ENCODE assay signal across 33 cellular contexts in the genomic region with DNA sequence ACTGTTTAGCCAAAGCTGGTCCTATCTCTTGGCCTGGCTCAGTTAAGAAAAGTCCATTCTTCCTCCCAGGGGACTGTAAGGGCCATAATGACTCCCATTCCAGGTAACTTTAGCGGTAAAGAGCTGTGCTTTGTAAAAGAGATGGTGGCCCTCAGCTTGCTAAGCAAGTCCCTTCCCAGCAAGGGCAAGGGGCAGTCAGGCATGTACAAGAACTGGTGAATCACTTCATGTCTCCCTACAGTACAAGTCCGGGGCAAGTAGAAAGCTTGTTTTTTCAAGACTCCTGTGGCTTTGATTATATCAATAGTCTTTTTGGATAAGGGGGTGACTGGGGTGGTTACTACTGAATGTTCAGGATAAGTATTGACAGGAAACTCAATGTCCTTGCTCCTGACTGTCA.
"Had no signal": no experiment of that assay in that cellular context is flagged by ENCODE, and none has a peak within 500 bp of the region (broad histone marks: within the 10 kb centered on the region; RNA-seq: fewer than 3 reads in every experiment).

No MANE protein-coding gene starts in this region.

- ATAC-seq: gastrocnemius medialis; left lung; pancreas; stimulated activated memory B cell treated with anti-CD40 and anti-IgM and Interleukin-4, amounts not matched to agents 10 μg/mL and 1 μg/mL and 100 μg/mL, for 72 hours; stimulated activated naive CD8-positive, alpha-beta T cell treated with anti-CD3 and anti-CD28 coated beads, Interleukin-15, amount 100 ng/mL, for 72 hours; WTC11 had no signal

- H3K27ac ChIP-seq: cardiac muscle cell, coronary artery, dorsolateral prefrontal cortex, gastrocnemius medialis, hepatocyte, left lung, neutrophil, pancreas, prostate gland, sigmoid colon, upper lobe of left lung had no signal

- H3K4me3 ChIP-seq: cardiac muscle cell, coronary artery, dorsolateral prefrontal cortex, gastrocnemius medialis, hepatocyte, left lung, lung, pancreas, prostate gland, sigmoid colon, upper lobe of left lung had no signal

- DNase-seq: activated CD4-positive, alpha-beta memory T cell treated with anti-CD3 and anti-CD28 coated beads, Interleukin-2, amount 10 ng/mL, durations not matched to agents 7 days and 5 days; activated CD4-positive, alpha-beta T cell treated with anti-CD3 and anti-CD28 coated beads for 1 hour; activated CD4-positive, alpha-beta T cell treated with anti-CD3 and anti-CD28 coated beads, Interleukin-2, amount 10 ng/mL, durations not matched to agents 7 days and 5 days; activated CD8-positive, alpha-beta memory T cell treated with anti-CD3 and anti-CD28 coated beads, Interleukin-2, amount 50 U/mL, for 48 hours; activated gamma-delta T cell treated with Interleukin-2 at 50 U/mL for 16 hours; activated naive CD4-positive, alpha-beta T cell treated with anti-CD3 and anti-CD28 coated beads, Interleukin-2, amount 50 U/mL, for 16 hours; activated T-cell treated with anti-CD3 and anti-CD28 coated beads, Interleukin-2, amount 50 U/mL, for 24 hours; amniotic stem cell; cerebellar nuclear complex; dorsolateral prefrontal cortex; effector memory CD4-positive, alpha-beta T cell; erythroblast; gastrocnemius medialis; kidney; left lung; nephron progenitor cell; pancreas; sigmoid colon; small intestine; stimulated activated CD4-positive, alpha-beta T cell treated with anti-CD3 and anti-CD28 coated beads, Interleukin-1b, Interleukin-23, amount 100 ng/mL, for 48 hours; stimulated activated CD4-positive, alpha-beta T cell treated with anti-CD3 and anti-CD28 coated beads, Interleukin-4, amount 100 ng/mL, for 4 hours; stimulated activated CD8-positive, alpha-beta memory T cell treated with anti-CD3 and anti-CD28 coated beads, Interleukin-4, amount 100 ng/mL, for 48 hours; stimulated activated naive CD8-positive, alpha-beta T cell treated with anti-CD3 and anti-CD28 coated beads, Interleukin-15, amount 100 ng/mL, for 72 hours; substantia nigra; upper lobe of left lung had no signal
